ENCODE assay signal across 18 cellular contexts in genomic region chr14:37251778-37252177, GRCh38. TPM values are rescaled to one million over a fixed set of nuclear protein-coding genes. Genes with fewer than 3 reads are reported as not detected.
A peak's percentile ranks its signal among the peaks of the same experiment; 100 is the strongest.
DNase-seq lines count a peak whose midpoint lies in the region; ATAC-seq, FAIRE-seq and TF ChIP-seq lines count a peak whose summit lies in the region.
"Had no signal": no experiment of that assay in that cellular context is flagged by ENCODE, and none has a peak within 500 bp of the region (broad histone marks: within the 10 kb centered on the region; RNA-seq: fewer than 3 reads in every experiment).

No MANE protein-coding gene starts in this region.

- TF ChIP-seq EP300 in HepG2 (IDR thresholded peaks at IDR 0.05; ENCODE audit: low read depth in 2 of 2, low read length in 2 of 2) (no peak), HepG2 (CRISPR knock-in tag; IDR thresholded peaks at IDR 0.05; ENCODE audit: borderline replicate concordance) (no peak)

- TF ChIP-seq POLR2A in IMR-90 (IDR thresholded peaks at IDR 0.05; ENCODE audit: low read depth, low read length) (no peak), HepG2 (IDR thresholded peaks at IDR 0.05; ENCODE audit: insufficient read depth in 1 of 2, low read depth in 2 of 2, low read length in 2 of 2) (no peak)

- no peaks in the 10 kb centered on the region for H3K27me3 ChIP-seq in IMR-90 (ENCODE audit: control insufficient read depth, insufficient read depth, low read length)
- no peaks in the 10 kb centered on the region for H3K27me3 ChIP-seq in HepG2 (ENCODE audit: control insufficient read depth in 1 of 2, insufficient read depth in 2 of 2, low read length in 2 of 2)
- H3K27me3 ChIP-seq: suprapubic skin had no signal

- H2BK20ac ChIP-seq in IMR-90 (ENCODE audit: low read depth, low read length): no peak overlapping the region

- H3K4me3 ChIP-seq in IMR-90 (ENCODE audit: insufficient read depth, low read depth, low read length) (no peak overlapping the region), HepG2 (replicated peaks in 1 of 3; ENCODE audit: insufficient read depth in 1 of 3, low read depth in 2 of 3, low read length in 3 of 3) (no peak overlapping the region)
- H3K4me3 ChIP-seq: suprapubic skin had no signal

- no peak overlapping the region for H3K56ac ChIP-seq in IMR-90 (ENCODE audit: extremely low read depth, insufficient read depth, low read length)

- H4K5ac ChIP-seq in IMR-90 (ENCODE audit: low read depth, low read length): no peak overlapping the region

- H4K20me1 ChIP-seq in IMR-90 (ENCODE audit: insufficient read depth, low read length): no peaks in the 10 kb centered on the region
- no peaks in the 10 kb centered on the region for H4K20me1 ChIP-seq in HepG2 (ENCODE audit: insufficient read depth, low read length)

- H3K4ac ChIP-seq in IMR-90 (ENCODE audit: low read depth, low read length): no peak overlapping the region

- H3K79me1 ChIP-seq in IMR-90 (ENCODE audit: low read depth in 1 of 2, low read length in 2 of 2): no peaks in the 10 kb centered on the region

- in situ Hi-C loops in IMR-90 (cut with MboI; ENCODE audit: low sequenced_read_pairs): no loop called here
- in situ Hi-C loops in HepG2 (cut with HindIII; ENCODE audit: extremely low pct_ligation_motif_present, low pct_unique_long_range_greater_than_20kb): loop anchor here (5.0 kb wide), 3 partner anchors 316 to 621 kb away; no protein-coding TSS in a partner anchor

- no peak overlapping the region for H2BK5ac ChIP-seq in IMR-90 (ENCODE audit: low read depth, low read length, poor library complexity, severe bottlenecking)

- no peaks in the 10 kb centered on the region for H3K9me1 ChIP-seq in IMR-90 (ENCODE audit: insufficient read depth, low read length)

- no peaks in the 10 kb centered on the region for H3K9me3 ChIP-seq in IMR-90 (ENCODE audit: control insufficient read depth, insufficient read depth, low read length)
- no peaks in the 10 kb centered on the region for H3K9me3 ChIP-seq in HepG2 (ENCODE audit: low read length)
- H3K9me3 ChIP-seq: suprapubic skin had no signal

- POLR2A ChIA-PET in IMR-90 (lab: Charles Lee; ENCODE audit: unreplicated experiment) (no interaction called here), HepG2 (lab: Yijun Ruan, JAX) (interaction anchor here (2.7 kb wide), 1 partner anchor 344 kb away, joined by 19 read pairs; the partner anchor contains the start of genes FOXA1 and TTC6)

- intact Hi-C loops in IMR-90 (cut with micrococcal nuclease) (no loop called here), HepG2 (cut with micrococcal nuclease; ENCODE audit: unreplicated experiment) (loop anchor here (1.0 to 2.0 kb wide), 5 partner anchors 77 to 458 kb away; no protein-coding TSS in a partner anchor)

- no peak overlapping the region for H3K23ac ChIP-seq in IMR-90 (ENCODE audit: low read depth, low read length)

- H2BK15ac ChIP-seq in IMR-90 (ENCODE audit: low read depth, low read length): no peak overlapping the region

- no TSS peak for BruUV-seq in IMR-90 (replicated peaks; lab: Mats Ljungman, UMichigan)
- no TSS peak for BruUV-seq in HepG2 (replicated peaks; lab: Mats Ljungman, UMichigan)

- no peak for FAIRE-seq in HepG2 (lab: Jason Lieb, UNC)

- H3K36me3 ChIP-seq in IMR-90 (ENCODE audit: control insufficient read depth, insufficient read depth, low read length) (no peaks in the 10 kb centered on the region), HepG2 (replicated peaks in 1 of 2; ENCODE audit: control insufficient read depth in 1 of 2, insufficient read depth in 2 of 2, low read length in 2 of 2) (peaks cover 0 to 7% of the 10 kb centered on the region in 2 experiments; a peak in 1 of 5 replicates)
- H3K36me3 ChIP-seq: suprapubic skin had no signal

- TF ChIP-seq RAD21 in IMR-90 (IDR thresholded peaks at IDR 0.05; ENCODE audit: low read length): no peak
- no peak; the same call in 1 of the 2 replicates for TF ChIP-seq RAD21 in HepG2 (CRISPR knock-in tag; IDR thresholded peaks at IDR 0.05)

- no peaks in the 10 kb centered on the region for H3K4me1 ChIP-seq in IMR-90 (ENCODE audit: control insufficient read depth, insufficient read depth, low read length)
- peaks cover 43% of the 10 kb centered on the region for H3K4me1 ChIP-seq in HepG2 (ENCODE audit: insufficient read depth, low read length)
- H3K4me1 ChIP-seq: suprapubic skin had no signal

- H3K79me2 ChIP-seq in HepG2 (ENCODE audit: insufficient read depth, low read length): no peaks in the 10 kb centered on the region

- no peak overlapping the region for H4K8ac ChIP-seq in IMR-90 (ENCODE audit: low read depth in 2 of 2, low read length in 2 of 2)

- no peak overlapping the region for H2AK9ac ChIP-seq in IMR-90 (replicated peaks; ENCODE audit: low read depth, low read length, poor library complexity)

- no peak overlapping the region for H2AFZ ChIP-seq in IMR-90 (replicated peaks; ENCODE audit: low read length, poor library complexity)
- no peak overlapping the region for H2AFZ ChIP-seq in HepG2 (ENCODE audit: low read length)

- no peak overlapping the region for H2BK120ac ChIP-seq in IMR-90 (ENCODE audit: low read depth, low read length)

- H3K18ac ChIP-seq in IMR-90 (ENCODE audit: low read depth, low read length): no peak overlapping the region

- no peak overlapping the region for H2AK5ac ChIP-seq in IMR-90 (ENCODE audit: low read depth, low read length)

- H3K27ac ChIP-seq in IMR-90 (ENCODE audit: insufficient read depth, low read length) (no peak overlapping the region), HepG2 (ENCODE audit: extremely low read length, insufficient read depth, low read length) (no peak overlapping the region)
- H3K27ac ChIP-seq: suprapubic skin had no signal

- H3K9ac ChIP-seq in IMR-90 (ENCODE audit: low read depth, low read length): no peak overlapping the region
- H3K9ac ChIP-seq in HepG2 (ENCODE audit: insufficient read depth, low read depth, low read length): no peak overlapping the region

- no peak overlapping the region for H4K91ac ChIP-seq in IMR-90 (ENCODE audit: insufficient read depth, low read depth, low read length)

- CTCF ChIA-PET in IMR-90 (lab: Yijun Ruan, JAX) (no interaction called here), HepG2 (lab: Yijun Ruan, JAX; ENCODE audit: low intra/inter-chr PET ratio, low total read pairs) (interaction anchor here (1.4 to 2.8 kb wide), 3 partner anchors 313 to 623 kb away, joined by 4 to 32 read pairs (median 16); partner anchors contain the start of gene FOXA1)

- H3K14ac ChIP-seq in IMR-90 (replicated peaks; ENCODE audit: low read depth, low read length): no peak overlapping the region

- dilution Hi-C loops in IMR-90 (cut with HindIII; ENCODE audit: low sequenced_read_pairs, unreplicated experiment): no loop called here

- ATAC-seq in IMR-90 (ENCODE audit: low read depth) (no peak), HepG2 (no peak), GM19023 (IDR thresholded peaks at IDR 0.05; ENCODE audit: unreplicated experiment) (no peak)
- ATAC-seq: Right ventricle myocardium inferior had no signal

- TF ChIP-seq CTCF in IMR-90 (conservative IDR thresholded peaks at IDR 0.05; ENCODE audit: low read depth, low read length) (0 out of 2 replicates have a peak, but pooled peaks have one; percentile 14), HepG2 (CRISPR knock-in tag; IDR thresholded peaks at IDR 0.05) (peak; percentile 44), GM10266 (IDR thresholded peaks at IDR 0.05; ENCODE audit: control insufficient read depth, insufficient read depth, low read depth, missing control alignments) (no peak)

- H3K4me2 ChIP-seq in IMR-90 (ENCODE audit: low read depth, low read length) (no peak overlapping the region), HepG2 (ENCODE audit: low read depth, low read length) (no peak overlapping the region)

- DNase-seq in DMS53 (lab: John Stamatoyannopoulos, UW) (peak; percentile 23), DMS53 treated with DMSO at 0.1 percent for 48 hours (lab: John Stamatoyannopoulos, UW; ENCODE audit: unreplicated experiment) (no peak), IMR-90 (no peak), OCI-M1 (lab: John Stamatoyannopoulos, UW) (peak; percentile 19), HepG2 (ENCODE audit: low spot score) (peak; percentile 35), DMS114 treated with DMSO at 0.1 percent for 48 hours (lab: John Stamatoyannopoulos, UW; ENCODE audit: unreplicated experiment) (no peak), GM10266 (ENCODE audit: extremely low spot score) (no peak)
- DNase-seq: 8988T; activated CD4-positive, alpha-beta T cell treated with anti-CD3 and anti-CD28 coated beads for 4 hours; activated naive CD4-positive, alpha-beta T cell treated with anti-CD3 and anti-CD28 coated beads, Interleukin-2, amount 10 ng/mL, durations not matched to agents 7 days and 5 days; CD4-positive, alpha-beta memory T cell; GDM1; NCI-H1048; NCI-H82 had no signal

TF ChIP-seq in IMR-90, 13 proteins besides CTCF, POLR2A, EP300 and RAD21 (continues in another document):
- TF ChIP-seq MAFK (IDR thresholded peaks at IDR 0.05; ENCODE audit: low read depth, low read length): no peak

RNA-seq across cellular contexts. Expression of gene MIPOL1, which starts 54.0 kb away (rescaled TPM):
- total RNA-seq in IMR-90 (2012; rRNA removed): 5.9 and 11.4 TPM in 2 replicates
- polyA plus RNA-seq in IMR-90 (2012; rRNA removed): 1.9 and 2.7 TPM in 2 replicates
- 0.16 and 0.40 TPM in 2 replicates for polyA plus RNA-seq in IMR-90 (2012; cell fraction: cytosol; rRNA removed)
- polyA plus RNA-seq in IMR-90 (2012; cell fraction: nucleus; rRNA removed; ENCODE audit: low replicate concordance): 0.52 and 2.6 TPM in 2 replicates
- total RNA-seq in HepG2 (2016; rRNA removed; fragmentation: Illumina TruSeq; extraction: Trizol): 34.2 and 35.2 TPM in 2 replicates
- 30.4 and 34.3 TPM in 2 replicates for total RNA-seq in HepG2 (2016; cell fraction: cytosol; rRNA removed; fragmentation: Illumina TruSeq; extraction: Trizol; ENCODE audit: low read depth)
- total RNA-seq in HepG2 (2016; cell fraction: insoluble cytoplasmic fraction; rRNA removed; fragmentation: Illumina TruSeq; extraction: Trizol): 33.9 and 35.4 TPM in 2 replicates
- total RNA-seq in HepG2 (2016; cell fraction: membrane; rRNA removed; fragmentation: Illumina TruSeq; extraction: Trizol): 22.8 and 24.9 TPM in 2 replicates
- total RNA-seq in HepG2 (2016; cell fraction: nucleus; rRNA removed; fragmentation: Illumina TruSeq; extraction: Trizol): 104 and 116 TPM in 2 replicates
- 6.9 and 8.6 TPM in 2 replicates for polyA plus RNA-seq in HepG2 (2011; rRNA removed)
- polyA plus RNA-seq in HepG2 (2011; cell fraction: cytosol; rRNA removed): 3.3 and 4.8 TPM in 2 replicates
- 7.2 and 8.4 TPM in 2 replicates for polyA plus RNA-seq in HepG2 (2011; cell fraction: nucleus; rRNA removed)
- 15.0 and 17.1 TPM in 2 replicates for polyA plus RNA-seq in HepG2 (2012)
- 3.4 and 3.6 TPM in 2 replicates for polyA plus RNA-seq in HepG2 (2016; cell fraction: cytosol; fragmentation: Illumina TruSeq; extraction: Trizol; ENCODE audit: low read depth)
- 22.0 and 22.6 TPM in 2 replicates for polyA plus RNA-seq in HepG2 (2016; cell fraction: insoluble cytoplasmic fraction; fragmentation: Illumina TruSeq; extraction: Trizol; ENCODE audit: low read depth)
- 5.8 and 6.4 TPM in 2 replicates for polyA plus RNA-seq in HepG2 (2016; cell fraction: membrane; fragmentation: Illumina TruSeq; extraction: Trizol; ENCODE audit: low read depth)
- polyA plus RNA-seq in HepG2 (2016; cell fraction: nucleus; fragmentation: Illumina TruSeq; extraction: Trizol; ENCODE audit: insufficient read depth, low read depth): 23.3 and 24.7 TPM in 2 replicates
- polyA minus RNA-seq in HepG2 (2011; rRNA and poly(A)+ RNA removed; ENCODE audit: low replicate concordance): 7.9 and 21.8 TPM in 2 replicates
- 20.5 and 21.5 TPM in 2 replicates for polyA minus RNA-seq in HepG2 (2011; cell fraction: cytosol; rRNA and poly(A)+ RNA removed)
- 195 and 223 TPM in 2 replicates for polyA minus RNA-seq in HepG2 (2011; cell fraction: nucleus; rRNA and poly(A)+ RNA removed)
- total RNA-seq: T-helper 2 cell treated with Interferon-gamma antibody and Interleukin-4, amounts not matched to agents 100 ng/mL and 5 ng/mL, for 36 hours had no signal

Comparison
In these comparisons a context has a peak if more than half of its experiments do, and no peak if none do; other contexts are left out.
1. DNase-seq: peak in DMS53 (single experiment), OCI-M1 (single experiment) and HepG2 (single experiment); none in DMS53 treated with DMSO at 0.1 percent for 48 hours (single experiment), IMR-90 (single experiment), DMS114 treated with DMSO at 0.1 percent for 48 hours (single experiment) and GM10266 (single experiment).